In the genomic region with DNA sequence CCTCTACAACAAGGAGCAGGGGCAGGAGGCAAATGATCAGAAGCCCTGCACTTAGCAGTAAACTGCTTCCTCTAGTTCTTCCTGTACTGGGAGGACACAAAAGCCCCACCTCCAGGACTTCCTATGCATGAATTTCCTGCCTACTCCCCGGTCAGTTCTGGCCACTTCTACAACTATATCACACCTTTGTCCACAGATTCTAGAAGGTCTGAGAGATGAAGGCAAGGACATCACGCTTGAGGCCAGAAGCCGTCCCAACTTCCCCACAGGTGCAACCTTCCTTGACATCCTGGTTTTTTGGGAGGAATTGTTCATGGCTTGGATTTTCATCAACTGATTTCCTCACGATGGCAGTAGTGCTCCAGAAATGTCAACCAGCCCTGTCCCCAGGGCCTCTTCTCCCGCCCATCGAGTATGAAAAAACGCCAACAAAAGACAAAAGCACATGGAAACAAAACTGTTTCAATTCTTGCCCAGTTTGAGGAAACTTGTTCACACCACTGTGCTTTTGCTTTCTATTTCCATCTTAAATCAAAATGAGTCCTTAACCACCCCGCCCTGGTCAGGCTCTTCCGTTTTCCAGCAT, we compare ENCODE assay signal across 2 cellular contexts.
TF ChIP-seq lines count a peak whose summit lies in the region.

No MANE protein-coding gene starts in this region.

TF ChIP-seq in A549, 52 proteins besides CTCF, POLR2A, EP300 and RAD21:
- no peak for TF ChIP-seq SMC3 (IDR thresholded peaks at IDR 0.05)
- peak; percentile 39; the same call in 1 of the 2 replicates for TF ChIP-seq MAX (IDR thresholded peaks at IDR 0.05)
- TF ChIP-seq SREBF2 (IDR thresholded peaks at IDR 0.05): no peak
- TF ChIP-seq PHF8 (IDR thresholded peaks at IDR 0.05; ENCODE audit: borderline replicate concordance, low read depth): no peak
- TF ChIP-seq FOSB (CRISPR knock-in tag; IDR thresholded peaks at IDR 0.05): no peak
- TF ChIP-seq EHF (CRISPR knock-in tag; IDR thresholded peaks at IDR 0.05): no peak

TF ChIP-seq in H1, 55 proteins besides CTCF, POLR2A, EP300 and RAD21:
- TF ChIP-seq MAX (IDR thresholded peaks at IDR 0.05) (no peak; the same call in 1 of the 2 replicates), RNF2 (IDR thresholded peaks at IDR 0.05; ENCODE audit: borderline replicate concordance, low read depth, low read length, missing control alignments, poor library complexity, severe bottlenecking) (no peak), E2F6 (IDR thresholded peaks at IDR 0.05) (peak; percentile 42; the same call in 1 of the 2 replicates)
